ENCODE assay signal across 13 cellular contexts in genomic region chr1:169941982-169942830, GRCh38. TPM values are rescaled to one million over a fixed set of nuclear protein-coding genes. Genes with fewer than 3 reads are reported as not detected.
A peak's percentile ranks its signal among the peaks of the same experiment; 100 is the strongest.
DNase-seq lines count a peak whose midpoint lies in the region; ATAC-seq, FAIRE-seq and TF ChIP-seq lines count a peak whose summit lies in the region.
"Had no signal": no experiment of that assay in that cellular context is flagged by ENCODE, and none has a peak within 500 bp of the region (broad histone marks: within the 10 kb centered on the region; RNA-seq: fewer than 3 reads in every experiment).

No MANE protein-coding gene starts in this region.

- no peak overlapping the region for H3K27ac ChIP-seq in astrocyte (ENCODE audit: low read depth, low read length)
- H3K27ac ChIP-seq in left lung: no peak overlapping the region
- H3K27ac ChIP-seq: epithelial cell of prostate had no signal

- no peak overlapping the region for H3K9ac ChIP-seq in astrocyte (ENCODE audit: low read length)

- FAIRE-seq in H54 (lab: Jason Lieb, UNC) (peak; percentile 27), astrocyte (lab: Jason Lieb, UNC) (peak; percentile 49)

- TF ChIP-seq POLR2A in H54 (IDR thresholded peaks at IDR 0.05; ENCODE audit: low read depth, low read length): no peak

- no peaks in the 10 kb centered on the region for H3K27me3 Mint-ChIP-seq in astrocyte (ENCODE audit: low read depth, unreplicated experiment)
- no peaks in the 10 kb centered on the region for H3K27me3 Mint-ChIP-seq in activated T-cell treated with anti-CD3 and anti-CD28 coated beads, Interleukin-2, amount 50 U/mL, for 4 hours (ENCODE audit: low read depth)
- H3K27me3 Mint-ChIP-seq: stimulated activated naive CD8-positive, alpha-beta T cell treated with anti-CD3 and anti-CD28 coated beads, Interleukin-15, amount 100 ng/mL, for 72 hours had no signal

- no peak overlapping the region for H3K4me2 ChIP-seq in astrocyte (ENCODE audit: low read length)

- no peak for TF ChIP-seq CTCF in AG09309 (IDR thresholded peaks at IDR 0.05; ENCODE audit: control insufficient read depth, insufficient read depth, low read depth, low read length, missing control alignments)
- TF ChIP-seq CTCF in astrocyte (IDR thresholded peaks at IDR 0.05; ENCODE audit: insufficient read depth, low read depth, low read length): no peak
- no peak for TF ChIP-seq CTCF in left lung (IDR thresholded peaks at IDR 0.05)

- H3K9me3 ChIP-seq in astrocyte (ENCODE audit: insufficient read depth, low read depth, low read length) (no peaks in the 10 kb centered on the region), left lung (no peaks in the 10 kb centered on the region)
- H3K9me3 ChIP-seq: BE2C had no signal

- no peak overlapping the region for H3K4me3 Mint-ChIP-seq in astrocyte (ENCODE audit: unreplicated experiment)
- no peak overlapping the region for H3K4me3 Mint-ChIP-seq in activated T-cell treated with anti-CD3 and anti-CD28 coated beads, Interleukin-2, amount 50 U/mL, for 4 hours
- H3K4me3 Mint-ChIP-seq: stimulated activated naive CD8-positive, alpha-beta T cell treated with anti-CD3 and anti-CD28 coated beads, Interleukin-15, amount 100 ng/mL, for 72 hours had no signal

- H3K4me1 ChIP-seq in astrocyte (ENCODE audit: insufficient read depth, low read length) (peaks cover 4% of the 10 kb centered on the region), left lung (peaks cover 0 to 4% of the 10 kb centered on the region in 2 donors)
- H3K4me1 ChIP-seq: BE2C had no signal

- intact Hi-C loops in left lung (cut with DNase I): no loop called here

- H4K20me1 ChIP-seq in astrocyte (ENCODE audit: insufficient read depth, low read length): no peaks in the 10 kb centered on the region

- H3K27ac Mint-ChIP-seq in astrocyte (ENCODE audit: unreplicated experiment): no peak overlapping the region
- H3K27ac Mint-ChIP-seq: stimulated activated naive CD8-positive, alpha-beta T cell treated with anti-CD3 and anti-CD28 coated beads, Interleukin-15, amount 100 ng/mL, for 72 hours had no signal

- H3K9me3 Mint-ChIP-seq in astrocyte (ENCODE audit: unreplicated experiment): no peaks in the 10 kb centered on the region
- H3K9me3 Mint-ChIP-seq in activated T-cell treated with anti-CD3 and anti-CD28 coated beads, Interleukin-2, amount 50 U/mL, for 4 hours: no peaks in the 10 kb centered on the region
- H3K9me3 Mint-ChIP-seq: stimulated activated naive CD8-positive, alpha-beta T cell treated with anti-CD3 and anti-CD28 coated beads, Interleukin-15, amount 100 ng/mL, for 72 hours had no signal

- ATAC-seq in left lung: peak; percentile 68
- no peak for ATAC-seq in activated T-cell treated with anti-CD3 and anti-CD28 coated beads, Interleukin-2, amount 50 U/mL, for 4 hours
- ATAC-seq: stimulated activated naive CD8-positive, alpha-beta T cell treated with anti-CD3 and anti-CD28 coated beads, Interleukin-15, amount 100 ng/mL, for 72 hours had no signal

- H3K36me3 ChIP-seq in astrocyte (ENCODE audit: insufficient read depth, low read length) (no peaks in the 10 kb centered on the region), left lung (peaks cover 0 to 6% of the 10 kb centered on the region in 2 donors)
- H3K36me3 ChIP-seq: BE2C had no signal

- peaks cover 1% of the 10 kb centered on the region for H3K36me3 Mint-ChIP-seq in astrocyte (ENCODE audit: low read depth, unreplicated experiment)
- H3K36me3 Mint-ChIP-seq in activated T-cell treated with anti-CD3 and anti-CD28 coated beads, Interleukin-2, amount 50 U/mL, for 4 hours (ENCODE audit: insufficient read depth): peaks cover 8% of the 10 kb centered on the region

- H3K4me1 Mint-ChIP-seq in astrocyte (ENCODE audit: low read depth, unreplicated experiment): no peaks in the 10 kb centered on the region
- no peaks in the 10 kb centered on the region for H3K4me1 Mint-ChIP-seq in activated T-cell treated with anti-CD3 and anti-CD28 coated beads, Interleukin-2, amount 50 U/mL, for 4 hours (ENCODE audit: low read depth)
- H3K4me1 Mint-ChIP-seq: stimulated activated naive CD8-positive, alpha-beta T cell treated with anti-CD3 and anti-CD28 coated beads, Interleukin-15, amount 100 ng/mL, for 72 hours had no signal

- H3K79me2 ChIP-seq in astrocyte (ENCODE audit: insufficient read depth, low read length): no peaks in the 10 kb centered on the region

- H2AFZ ChIP-seq in astrocyte (ENCODE audit: low read depth, low read length): no peak overlapping the region

- DNase-seq in AG09309 (ENCODE audit: low read depth): peak; percentile 65
- DNase-seq in H54 (ENCODE audit: insufficient read length, low spot score): no peak
- DNase-seq in astrocyte (ENCODE audit: low read depth): peak; percentile 69
- DNase-seq in left lung: no peak
- no peak for DNase-seq in activated CD4-positive, alpha-beta T cell treated with anti-CD3 and anti-CD28 coated beads, Interleukin-2, amount 50 U/mL, for 48 hours
- DNase-seq in islet precursor cell: no peak
- no peak for DNase-seq in activated T-cell treated with anti-CD3 and anti-CD28 coated beads, Interleukin-2, amount 50 U/mL, for 4 hours
- DNase-seq in NCI-H187 treated with DMSO at 0.1 percent for 48 hours (lab: John Stamatoyannopoulos, UW): no peak
- DNase-seq: BE2C; stimulated activated CD4-positive, alpha-beta T cell treated with anti-CD3 and anti-CD28 coated beads, Interleukin-1b, Interleukin-23, amount 100 ng/mL, for 48 hours; stimulated activated naive CD8-positive, alpha-beta T cell treated with anti-CD3 and anti-CD28 coated beads, Interleukin-15, amount 100 ng/mL, for 72 hours; T-helper 2 cell had no signal

- H3K4me3 ChIP-seq in AG09309 (ENCODE audit: control insufficient read depth, low read depth, low read length) (no peak overlapping the region), astrocyte (ENCODE audit: insufficient read depth, low read depth, low read length) (no peak overlapping the region), left lung (no peak overlapping the region)

- no peaks in the 10 kb centered on the region for H3K27me3 ChIP-seq in astrocyte (ENCODE audit: insufficient read depth, low read length)
- H3K27me3 ChIP-seq in left lung: no peaks in the 10 kb centered on the region
- H3K27me3 ChIP-seq: BE2C had no signal

RNA-seq across cellular contexts. Expression of gene SCYL3, which starts 48.5 kb away (rescaled TPM):
- 5.6 and 6.2 TPM in 2 replicates for total RNA-seq in astrocyte
- total RNA-seq in left lung: 10 to 100 TPM in 1 of 2 donors, 1 to 10 TPM in 1; 9.5 to 10.8 TPM
- total RNA-seq in activated T-cell treated with anti-CD3 and anti-CD28 coated beads, Interleukin-2, amount 50 U/mL, for 4 hours: 1 to 10 TPM; 7.6 to 7.8 (median 7.7) TPM

Comparison
In these comparisons a context has a peak if more than half of its experiments do, and no peak if none do; other contexts are left out.
1. DNase-seq: peak in AG09309 (single experiment) and astrocyte (single experiment); none in H54 (single experiment), left lung (0 of 2), activated CD4-positive, alpha-beta T cell treated with anti-CD3 and anti-CD28 coated beads, Interleukin-2, amount 50 U/mL, for 48 hours (0 of 2), islet precursor cell (single experiment), activated T-cell treated with anti-CD3 and anti-CD28 coated beads, Interleukin-2, amount 50 U/mL, for 4 hours (single experiment) and NCI-H187 treated with DMSO at 0.1 percent for 48 hours (single experiment).